Comparison of ENCODE assay signal across 8 cellular contexts in genomic region chr1:12152106-12152891, GRCh38. TPM values are rescaled to one million over a fixed set of nuclear protein-coding genes. Genes with fewer than 3 reads are reported as not detected.
A peak's percentile ranks its signal among the peaks of the same experiment; 100 is the strongest.
DNase-seq lines count a peak whose midpoint lies in the region; ATAC-seq and TF ChIP-seq lines count a peak whose summit lies in the region.

No MANE protein-coding gene starts in this region.

- no peaks in the 10 kb centered on the region for H4K20me1 ChIP-seq in DOHH2 (ENCODE audit: control insufficient read depth, insufficient read depth, low read depth, low read length)

- H3F3A ChIP-seq in DOHH2 (ENCODE audit: control insufficient read depth, insufficient read depth): peaks cover 35% of the 10 kb centered on the region

- peaks cover 3% of the 10 kb centered on the region; the same call in 1 of the 2 replicates for H3K9me3 ChIP-seq in DOHH2 (ENCODE audit: control insufficient read depth, insufficient read depth, low read length)
- no peaks in the 10 kb centered on the region for H3K9me3 ChIP-seq in esophagus squamous epithelium
- H3K9me3 ChIP-seq in adrenal gland (replicated peaks in 1 of 3): no peaks in the 10 kb centered on the region

- peaks cover 69% of the 10 kb centered on the region for H3K4me1 ChIP-seq in DOHH2 (ENCODE audit: control insufficient read depth, low read length)
- peaks cover 5 to 60% (median 25%) of the 10 kb centered on the region in 3 donors for H3K4me1 ChIP-seq in esophagus squamous epithelium
- peaks cover 3 to 23% of the 10 kb centered on the region in 2 donors for H3K4me1 ChIP-seq in adrenal gland (replicated peaks in 1 of 2)

- H3K4me3 ChIP-seq in DOHH2 (ENCODE audit: low read length) (peak overlapping the region; percentile 66), esophagus squamous epithelium (no peak overlapping the region), adrenal gland (no peak overlapping the region)

- H3K27me3 ChIP-seq in DOHH2 (ENCODE audit: control insufficient read depth, low read length) (no peaks in the 10 kb centered on the region), esophagus squamous epithelium (peaks cover 0 to 34% (median 0%) of the 10 kb centered on the region in 4 donors), adrenal gland (no peaks in the 10 kb centered on the region)

- peak overlapping the region; percentile 97 for H3K27ac ChIP-seq in DOHH2 (ENCODE audit: low read depth, low read length)
- H3K27ac ChIP-seq in esophagus squamous epithelium: peak overlapping the region in 3 of 4 donors; percentile 44 to 85 (median 54)
- peak overlapping the region in 2 of 5 donors; percentile 64 to 86 for H3K27ac ChIP-seq in adrenal gland

- intact Hi-C loops in esophagus squamous epithelium (cut with DNase I) (no loop called here), adrenal gland (cut with DNase I) (no loop called here)

- peak overlapping the region; percentile 83 for H3K4me2 ChIP-seq in DOHH2 (ENCODE audit: low read length)

- TF ChIP-seq CTCF in DOHH2 (IDR thresholded peaks at IDR 0.05; ENCODE audit: low read depth, low read length, poor library complexity, severe bottlenecking) (no peak), esophagus squamous epithelium (IDR thresholded peaks at IDR 0.05) (no peak), adrenal gland (IDR thresholded peaks at IDR 0.05) (no peak)

- WGBS in esophagus squamous epithelium, 2 donors: 73 to 86% methylated on average over 6 to 7 of the region's 7 CpGs
- 76 to 80% (median 79%) methylated on average over 7 of the region's 7 CpGs for WGBS in adrenal gland, 4 donors

- H3K79me2 ChIP-seq in DOHH2 (ENCODE audit: control insufficient read depth, low read length): no peaks in the 10 kb centered on the region

- DNase-seq in esophagus squamous epithelium (lab: John Stamatoyannopoulos, UW) (no peak), adrenal gland (no peak), EL (no peak), NCI-H524 treated with DMSO at 0.1 percent for 48 hours (lab: John Stamatoyannopoulos, UW) (no peak)
- DNase-seq in stimulated activated naive CD4-positive, alpha-beta T cell treated with Interleukin-2 at 50 U/mL for 16 hours (lab: John Stamatoyannopoulos, UW): no peak

- no peaks in the 10 kb centered on the region for H3K9me2 ChIP-seq in DOHH2 (replicated peaks; ENCODE audit: control insufficient read depth, low read length)

- ATAC-seq in GM19395 (IDR thresholded peaks at IDR 0.05; ENCODE audit: unreplicated experiment): peak; percentile 79
- ATAC-seq in HG03342 (IDR thresholded peaks at IDR 0.05; ENCODE audit: unreplicated experiment): peak; percentile 75

- no peak for TF ChIP-seq POLR2A in esophagus squamous epithelium (IDR thresholded peaks at IDR 0.05)
- TF ChIP-seq POLR2A in adrenal gland (IDR thresholded peaks at IDR 0.05): no peak

- H3K36me3 ChIP-seq in DOHH2 (ENCODE audit: control insufficient read depth, low read length): no peaks in the 10 kb centered on the region; the same call in 1 of the 2 replicates
- H3K36me3 ChIP-seq in esophagus squamous epithelium: no peaks in the 10 kb centered on the region
- H3K36me3 ChIP-seq in adrenal gland (replicated peaks in 1 of 2): no peaks in the 10 kb centered on the region

RNA-seq across cellular contexts. Expression of gene TNFRSF1B, which starts 14.5 kb away (rescaled TPM):
- total RNA-seq in esophagus squamous epithelium (10 to 100 TPM in 2 of 4 donors, 1 to 10 TPM in 2; 2.1 to 17.5 (median 10.3) TPM), adrenal gland (10 to 100 TPM; 14.6 to 58.3 (median 36.8) TPM)
- 10 to 100 TPM in 2 of 3 donors, 1 to 10 TPM in 1; 7.7 to 11.7 (median 10.7) TPM for polyA plus RNA-seq in adrenal gland
